ENCODE assay signal across 8 cellular contexts in genomic region chr19:44024900-44025216, GRCh38. TPM values are rescaled to one million over a fixed set of nuclear protein-coding genes. Genes with fewer than 3 reads are reported as not detected.
DNase-seq lines count a peak whose midpoint lies in the region; ATAC-seq and TF ChIP-seq lines count a peak whose summit lies in the region.

No MANE protein-coding gene starts in this region.

- H3K27me3 Mint-ChIP-seq in Caco-2 (ENCODE audit: insufficient read depth, unreplicated experiment): peaks cover 6% of the 10 kb centered on the region

- peaks cover 32% of the 10 kb centered on the region for H3K9me3 Mint-ChIP-seq in Caco-2 (ENCODE audit: unreplicated experiment)

- peak overlapping the region; percentile 97 for H2AFZ ChIP-seq in OCI-LY1 (ENCODE audit: low read length)

- TF ChIP-seq CTCF in Caco-2 (IDR thresholded peaks at IDR 0.05; ENCODE audit: insufficient read depth in 1 of 2, low read depth in 1 of 2, low read length in 1 of 2, severe bottlenecking in 1 of 2, unreplicated experiment in 1 of 2) (no peak), OCI-LY1 (IDR thresholded peaks at IDR 0.05; ENCODE audit: low read length) (no peak), epithelial cell of proximal tubule (conservative IDR thresholded peaks at IDR 0.05; ENCODE audit: low read depth, low read length) (no peak), ovary (IDR thresholded peaks at IDR 0.05) (no peak)

- H3K4me3 ChIP-seq in Caco-2 (ENCODE audit: low read depth, low read length): peak overlapping the region; percentile 84
- peak overlapping the region; percentile 79 for H3K4me3 ChIP-seq in OCI-LY1 (ENCODE audit: low read depth, low read length, poor library complexity, severe bottlenecking)
- H3K4me3 ChIP-seq in epithelial cell of proximal tubule (ENCODE audit: low read depth, low read length): peak overlapping the region; percentile 99
- peak overlapping the region; percentile 73 for H3K4me3 ChIP-seq in ovary

- H3F3A ChIP-seq in OCI-LY1 (ENCODE audit: insufficient read depth, low read length): no peaks in the 10 kb centered on the region

- peak overlapping the region; percentile 99 for H3K4me3 Mint-ChIP-seq in Caco-2 (ENCODE audit: unreplicated experiment)

- H3K36me3 ChIP-seq in Caco-2 (ENCODE audit: control insufficient read depth, insufficient read depth, low read length) (peaks cover 9% of the 10 kb centered on the region), OCI-LY1 (ENCODE audit: insufficient read depth, low read length) (peaks cover 14% of the 10 kb centered on the region), ovary (peaks cover 3% of the 10 kb centered on the region)

- H3K9me2 ChIP-seq in OCI-LY1 (ENCODE audit: low read depth, low read length): no peaks in the 10 kb centered on the region

- TF ChIP-seq EP300 in ovary (IDR thresholded peaks at IDR 0.05): no peak

- H3K4me1 Mint-ChIP-seq in Caco-2 (ENCODE audit: low read depth, unreplicated experiment): peaks cover 12% of the 10 kb centered on the region

- peaks cover 19% of the 10 kb centered on the region for H3K36me3 Mint-ChIP-seq in Caco-2 (ENCODE audit: insufficient read depth, unreplicated experiment)

- 35 to 41% (median 37%) methylated on average over 4 of the region's 4 CpGs for WGBS in ovary, 3 donors

- H3K4me1 ChIP-seq in Caco-2 (peaks cover 14% of the 10 kb centered on the region), OCI-LY1 (ENCODE audit: insufficient read depth, low read length, severe bottlenecking) (peaks cover 12% of the 10 kb centered on the region), ovary (ENCODE audit: insufficient read depth) (peaks cover 4% of the 10 kb centered on the region)

- CTCF ChIA-PET in Caco-2 (lab: Charles Lee): no interaction called here

- peak overlapping the region; percentile 96 for H3K27ac Mint-ChIP-seq in Caco-2 (ENCODE audit: unreplicated experiment)

- TF ChIP-seq POLR2A in ovary (IDR thresholded peaks at IDR 0.05): no peak

- intact Hi-C loops in Caco-2 (cut with micrococcal nuclease; ENCODE audit: unreplicated experiment): loop anchor here (1.0 kb wide), 3 partner anchors 22 to 69 kb away; partner anchors contain the start of gene ZNF224
- intact Hi-C loops in ovary (cut with DNase I): no loop called here

- peak overlapping the region; percentile 81 for H3K4me2 ChIP-seq in OCI-LY1 (ENCODE audit: low read length)

- no TSS peak for BruUV-seq in Caco-2 (replicated peaks; lab: Mats Ljungman, UMichigan)

- no peaks in the 10 kb centered on the region for H3K27me3 ChIP-seq in Caco-2 (replicated peaks; ENCODE audit: control insufficient read depth, insufficient read depth, low read length)
- H3K27me3 ChIP-seq in OCI-LY1 (ENCODE audit: insufficient read depth, low read length): no peaks in the 10 kb centered on the region
- H3K27me3 ChIP-seq in ovary: no peaks in the 10 kb centered on the region

- no peak overlapping the region for H3K27ac ChIP-seq in OCI-LY1 (ENCODE audit: low read depth, low read length, poor library complexity, severe bottlenecking)
- H3K27ac ChIP-seq in ovary: no peak overlapping the region

- no peak for ATAC-seq in GM21576 (IDR thresholded peaks at IDR 0.05; ENCODE audit: unreplicated experiment)

- H3K79me2 ChIP-seq in OCI-LY1 (ENCODE audit: insufficient read depth, low read length): no peaks in the 10 kb centered on the region

- peak overlapping the region; percentile 81; the same call in 1 of the 2 replicates for H3K9ac ChIP-seq in OCI-LY1 (ENCODE audit: low read length)

- H4K20me1 ChIP-seq in OCI-LY1 (ENCODE audit: insufficient read depth, low read length): no peaks in the 10 kb centered on the region

- H3K9me3 ChIP-seq in Caco-2 (peaks cover 9% of the 10 kb centered on the region; the same call in 1 of the 2 replicates), OCI-LY1 (ENCODE audit: low read length) (peaks cover 7% of the 10 kb centered on the region), ovary (peaks cover 0 to 21% of the 10 kb centered on the region in 2 donors)

- DNase-seq in Caco-2: no peak
- no peak for DNase-seq in epithelial cell of proximal tubule (ENCODE audit: low read depth)
- no peak for DNase-seq in ovary
- DNase-seq in SHP77 treated with DMSO at 0.1 percent for 48 hours (lab: John Stamatoyannopoulos, UW): no peak
- DNase-seq in AML-193 (lab: John Stamatoyannopoulos, UW): no peak
- no peak for DNase-seq in HuH-7.5 (ENCODE audit: low spot score)

- POLR2A ChIA-PET in Caco-2 (lab: Charles Lee): no interaction called here

RNA-seq across cellular contexts. Expression of gene ZNF222, which starts 0.3 kb away (rescaled TPM):
- total RNA-seq in Caco-2 (2022) (4.4 and 5.6 TPM in 2 replicates), epithelial cell of proximal tubule (2.7 and 3.7 TPM in 2 replicates), ovary (1 to 10 TPM; 3.3 to 6.0 (median 4.1) TPM)
- polyA plus RNA-seq in ovary: 1 to 10 TPM; 4.8 to 4.9 TPM

RNA-seq across cellular contexts. Expression of gene ZNF230, which starts 22.1 kb away (rescaled TPM):
- total RNA-seq in Caco-2 (2022) (5.1 and 5.5 TPM in 2 replicates), epithelial cell of proximal tubule (1.7 TPM in 2 replicates), ovary (10 to 100 TPM in 1 of 7 donors, 1 to 10 TPM in 6; 2.6 to 11.2 (median 4.4) TPM)
- 1 to 10 TPM; 3.5 to 4.1 TPM for polyA plus RNA-seq in ovary

RNA-seq across cellular contexts. Expression of gene ZNF223, which starts 27.0 kb away (rescaled TPM):
- total RNA-seq in Caco-2 (2022) (9.9 and 11.3 TPM in 2 replicates), epithelial cell of proximal tubule (3.3 TPM in 2 replicates), ovary (1 to 10 TPM; 3.5 to 7.3 (median 4.7) TPM)
- polyA plus RNA-seq in ovary: 1 to 10 TPM; 4.5 to 6.3 TPM

RNA-seq across cellular contexts. Expression of gene ZNF155, which starts 40.9 kb away (rescaled TPM):
- total RNA-seq in Caco-2 (2022) (9.4 and 10.3 TPM in 2 replicates), epithelial cell of proximal tubule (2.8 and 4.3 TPM in 2 replicates), ovary (10 to 100 TPM in 5 of 7 donors, 1 to 10 TPM in 2; 3.7 to 13.2 (median 10.7) TPM)
- 1 to 10 TPM; 6.4 to 9.7 TPM for polyA plus RNA-seq in ovary

RNA-seq across cellular contexts. Expression of gene ZNF284, which starts 47.1 kb away (rescaled TPM):
- total RNA-seq in Caco-2 (2022): 2.3 and 3.6 TPM in 2 replicates
- total RNA-seq in epithelial cell of proximal tubule: 0.81 and 1.3 TPM in 2 replicates
- total RNA-seq in ovary: 1 to 10 TPM in 6 of 7 donors, under 1 TPM in 1; 0.92 to 2.7 (median 2.1) TPM
- 1 to 10 TPM in 1 of 2 donors, under 1 TPM in 1; 0.90 to 2.1 TPM for polyA plus RNA-seq in ovary
